14 cellular contexts compared by ENCODE assay signal in the genomic region with DNA sequence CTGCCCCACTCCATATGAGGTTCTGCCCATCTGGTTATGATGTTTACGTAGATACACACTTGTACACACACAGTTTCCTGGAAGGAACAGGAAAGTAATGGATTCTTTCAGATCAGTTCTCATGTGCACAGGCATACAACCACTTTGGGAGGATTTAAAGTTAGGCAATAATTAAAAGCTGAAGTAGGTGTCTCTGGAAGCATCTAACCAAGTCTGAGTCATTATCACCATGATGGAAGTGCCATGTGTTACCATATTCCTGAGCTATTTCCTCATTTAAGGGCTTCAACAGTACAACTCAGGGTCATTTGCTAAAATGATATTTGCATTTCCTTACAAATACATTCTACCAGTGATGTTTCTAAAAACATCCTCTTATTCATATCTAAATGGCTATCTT.
"Had no signal": no experiment of that assay in that cellular context is flagged by ENCODE, and none has a peak within 500 bp of the region (broad histone marks: within the 10 kb centered on the region; RNA-seq: fewer than 3 reads in every experiment).

No MANE protein-coding gene starts in this region.

- DNase-seq: activated B cell treated with CpG ODN at 0.5 μM for 24 hours; activated CD4-positive, alpha-beta T cell treated with anti-CD3 and anti-CD28 coated beads for 48 hours; activated CD8-positive, alpha-beta memory T cell treated with anti-CD3 and anti-CD28 coated beads, Interleukin-2, amount 50 U/mL, for 48 hours; activated gamma-delta T cell; activated T-cell treated with anti-CD3 and anti-CD28 coated beads, Interleukin-2, amount 50 U/mL, for 72 hours; foreskin melanocyte; left colon; nephron progenitor cell; occipital lobe; stimulated activated CD4-positive, alpha-beta T cell treated with anti-CD3 and anti-CD28 coated beads, Interleukin-4, amount 100 ng/mL, for 4 hours; stimulated activated CD8-positive, alpha-beta memory T cell treated with anti-CD3 and anti-CD28 coated beads, Interleukin-4, amount 100 ng/mL, for 48 hours; stimulated activated naive CD8-positive, alpha-beta T cell treated with anti-CD3 and anti-CD28 coated beads, Interleukin-15, amount 100 ng/mL, for 72 hours; T-helper 17 cell; upper lobe of left lung had no signal
